ENCODE assay signal across 19 cellular contexts in the genomic region with DNA sequence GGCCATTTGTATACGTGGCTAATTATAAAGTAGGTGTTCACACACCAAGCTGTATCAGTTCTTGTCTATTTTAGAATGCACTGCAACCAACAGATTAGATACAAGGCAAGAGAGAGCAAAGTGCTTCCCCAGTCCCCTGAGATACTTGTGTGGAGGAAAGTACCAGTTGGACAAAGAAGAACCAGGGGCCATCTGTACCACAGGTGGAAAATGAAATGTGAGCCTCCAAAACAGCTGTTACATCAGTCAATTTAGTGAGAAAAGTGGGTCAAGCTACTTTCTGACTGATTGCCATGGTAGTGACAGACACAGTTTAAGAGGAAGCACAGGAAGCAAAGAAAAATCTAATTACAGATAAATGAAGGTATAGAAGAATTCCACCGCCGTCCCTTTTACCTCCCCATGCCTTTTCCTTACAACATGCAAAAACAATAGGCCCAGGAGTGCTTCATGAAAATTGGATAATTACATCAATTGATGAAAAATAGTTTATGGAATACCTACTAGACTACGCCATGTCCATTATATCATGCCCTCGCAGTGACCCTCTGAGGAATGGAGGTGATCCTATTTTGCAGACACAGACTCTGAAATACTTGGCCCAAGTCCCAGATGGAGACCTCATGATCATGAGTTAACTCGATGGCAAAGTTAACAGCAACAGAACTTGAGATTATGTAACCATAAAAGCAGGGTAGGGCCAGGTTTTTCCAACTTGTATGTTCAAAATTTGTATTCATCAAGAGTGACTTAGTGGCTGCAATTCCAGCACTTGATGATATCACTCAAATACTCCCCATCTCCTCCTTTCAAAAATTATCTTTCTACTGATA. TPM values are rescaled to one million over a fixed set of nuclear protein-coding genes. Genes with fewer than 3 reads are reported as not detected.
DNase-seq lines count a peak whose midpoint lies in the region; ATAC-seq and TF ChIP-seq lines count a peak whose summit lies in the region.
"Had no signal": no experiment of that assay in that cellular context is flagged by ENCODE, and none has a peak within 500 bp of the region (broad histone marks: within the 10 kb centered on the region; RNA-seq: fewer than 3 reads in every experiment).

No MANE protein-coding gene starts in this region.

- WGBS in sigmoid colon, 2 donors, result 56 to 64% methylated on average over 6 of the region's 6 CpGs

- H3K36me3 ChIP-seq in sigmoid colon, result no peaks in the 10 kb centered on the region
- no peaks in the 10 kb centered on the region for H3K36me3 ChIP-seq in osteoblast (ENCODE audit: insufficient read depth, low read length)
- no peaks in the 10 kb centered on the region for H3K36me3 ChIP-seq in colonic mucosa
- H3K36me3 ChIP-seq: uterus had no signal

- H3K4me1 Mint-ChIP-seq in glutamatergic neuron (ENCODE audit: low read depth, unreplicated experiment), result peaks cover 42% of the 10 kb centered on the region
- H3K4me1 Mint-ChIP-seq: activated naive CD4-positive, alpha-beta T cell treated with anti-CD3 and anti-CD28 coated beads, Interleukin-2, amount 10 ng/mL, durations not matched to agents 7 days and 5 days had no signal

- peaks cover 7% of the 10 kb centered on the region for H3K9me3 Mint-ChIP-seq in glutamatergic neuron (ENCODE audit: unreplicated experiment)
- H3K9me3 Mint-ChIP-seq: activated naive CD4-positive, alpha-beta T cell treated with anti-CD3 and anti-CD28 coated beads, Interleukin-2, amount 10 ng/mL, durations not matched to agents 7 days and 5 days had no signal

- no peak for TF ChIP-seq EP300 in sigmoid colon (IDR thresholded peaks at IDR 0.05)

- H3K4me2 ChIP-seq in osteoblast (ENCODE audit: insufficient read depth, low read length), result no peak overlapping the region

- TF ChIP-seq CTCF in glutamatergic neuron (IDR thresholded peaks at IDR 0.05; ENCODE audit: partially characterized antibody, unreplicated experiment), result no peak
- no peak for TF ChIP-seq CTCF in sigmoid colon (IDR thresholded peaks at IDR 0.05)
- TF ChIP-seq CTCF in osteoblast (IDR thresholded peaks at IDR 0.05; ENCODE audit: extremely low read depth, low read depth, low read length), result no peak
- TF ChIP-seq CTCF in colonic mucosa (IDR thresholded peaks at IDR 0.05), result no peak

- TF ChIP-seq POLR2A in sigmoid colon (IDR thresholded peaks at IDR 0.05), result no peak

- intact Hi-C loops in sigmoid colon (cut with DNase I) (loop anchor here (10.0 kb wide), 1 partner anchor 203 kb away; the partner anchor contains the start of gene SMS), colonic mucosa (cut with DNase I) (no loop called here)

- no peak for ATAC-seq in GM21786 (IDR thresholded peaks at IDR 0.05; ENCODE audit: unreplicated experiment)

- no peaks in the 10 kb centered on the region for H4K20me1 ChIP-seq in osteoblast (ENCODE audit: insufficient read depth, low read length)

- no peaks in the 10 kb centered on the region for H3K36me3 Mint-ChIP-seq in glutamatergic neuron (ENCODE audit: unreplicated experiment)
- H3K36me3 Mint-ChIP-seq: activated naive CD4-positive, alpha-beta T cell treated with anti-CD3 and anti-CD28 coated beads, Interleukin-2, amount 10 ng/mL, durations not matched to agents 7 days and 5 days had no signal

- H3K27me3 ChIP-seq in sigmoid colon (no peaks in the 10 kb centered on the region), osteoblast (ENCODE audit: insufficient read depth, low read length) (no peaks in the 10 kb centered on the region), colonic mucosa (no peaks in the 10 kb centered on the region)
- H3K27me3 ChIP-seq: uterus had no signal

- H3K27ac ChIP-seq in sigmoid colon (peak overlapping the region in 1 of 4 donors; percentile 14), osteoblast (ENCODE audit: low read depth, low read length) (no peak overlapping the region), colonic mucosa (no peak overlapping the region)
- H3K27ac ChIP-seq: GM23248, uterus had no signal

- H2AFZ ChIP-seq in osteoblast (ENCODE audit: low read length), result no peak overlapping the region
- H2AFZ ChIP-seq: GM23248 had no signal

- H3K9me3 ChIP-seq in sigmoid colon (no peaks in the 10 kb centered on the region), osteoblast (ENCODE audit: low read depth, low read length) (no peaks in the 10 kb centered on the region), colonic mucosa (no peaks in the 10 kb centered on the region)
- H3K9me3 ChIP-seq: uterus had no signal

- H3K27ac Mint-ChIP-seq in glutamatergic neuron (ENCODE audit: unreplicated experiment), result peak overlapping the region; percentile 83
- H3K27ac Mint-ChIP-seq: activated naive CD4-positive, alpha-beta T cell treated with anti-CD3 and anti-CD28 coated beads, Interleukin-2, amount 10 ng/mL, durations not matched to agents 7 days and 5 days had no signal

- H3K4me1 ChIP-seq in sigmoid colon, result peaks cover 0 to 21% (median 2%) of the 10 kb centered on the region in 4 donors
- no peaks in the 10 kb centered on the region for H3K4me1 ChIP-seq in osteoblast (ENCODE audit: insufficient read depth, low read length)
- no peaks in the 10 kb centered on the region for H3K4me1 ChIP-seq in colonic mucosa
- H3K4me1 ChIP-seq: uterus had no signal

- peaks cover 6% of the 10 kb centered on the region for H3K27me3 Mint-ChIP-seq in glutamatergic neuron (ENCODE audit: unreplicated experiment)

- peak overlapping the region; percentile 59 for H3K4me3 Mint-ChIP-seq in glutamatergic neuron (ENCODE audit: unreplicated experiment)
- H3K4me3 Mint-ChIP-seq: activated naive CD4-positive, alpha-beta T cell treated with anti-CD3 and anti-CD28 coated beads, Interleukin-2, amount 10 ng/mL, durations not matched to agents 7 days and 5 days had no signal

- H3K9ac ChIP-seq in colonic mucosa (ENCODE audit: low read depth in 2 of 2, low read length in 2 of 2), result no peak overlapping the region
- H3K9ac ChIP-seq: GM23248 had no signal

- no peaks in the 10 kb centered on the region for H3K79me2 ChIP-seq in osteoblast (ENCODE audit: insufficient read depth, low read length)

- peak; percentile 67 for DNase-seq in NCI-H748 (lab: John Stamatoyannopoulos, UW; ENCODE audit: unreplicated experiment)
- no peak for DNase-seq in NCI-H748 treated with DMSO at 0.1 percent for 48 hours (lab: John Stamatoyannopoulos, UW)
- peak; percentile 91 for DNase-seq in NCI-H2171 treated with DMSO at 0.1 percent for 48 hours (lab: John Stamatoyannopoulos, UW)
- no peak for DNase-seq in glutamatergic neuron
- peak; percentile 67 for DNase-seq in sigmoid colon
- no peak for DNase-seq in osteoblast (ENCODE audit: insufficient read length, low spot score, missing footprints)
- no peak for DNase-seq in colonic mucosa
- DNase-seq: activated naive CD4-positive, alpha-beta T cell treated with anti-CD3 and anti-CD28 coated beads, Interleukin-2, amount 10 ng/mL, durations not matched to agents 7 days and 5 days; cerebellar nuclear complex; DMS79 treated with DMSO at 0.1 percent for 48 hours; GM23248; Kasumi-1; NK-92 treated with Interleukin-12 subunit alpha and Interleukin-12 subunit beta, amount 100 ng/mL, for 24 hours; nucleus accumbens; SHP77 treated with DMSO at 0.1 percent for 48 hours; uterus had no signal

- no peak overlapping the region for H3K4me3 ChIP-seq in sigmoid colon
- H3K4me3 ChIP-seq in osteoblast (ENCODE audit: insufficient read depth, low read length), result no peak overlapping the region
- H3K4me3 ChIP-seq in colonic mucosa, result no peak overlapping the region
- H3K4me3 ChIP-seq: GM23248, uterus had no signal

RNA-seq across cellular contexts. Expression of gene SMPX, which starts 15.8 kb away (rescaled TPM):
- total RNA-seq in glutamatergic neuron (ENCODE audit: unreplicated experiment) (not detected), sigmoid colon (100 to 1,000 TPM in 1 of 4 donors, 10 to 100 TPM in 3; 23.4 to 111 (median 31.9) TPM), osteoblast (not detected in 2 replicates), colonic mucosa (1 to 10 TPM in 1 of 2 donors, not detected in 1; 2.4 TPM)
- polyA plus RNA-seq in sigmoid colon, result 1 to 10 TPM in 1 of 3 donors, under 1 TPM in 1, not detected in 1; 0.89 to 4.8 TPM
- total RNA-seq: GM23248, lung microvascular endothelial cell had no signal
- polyA plus RNA-seq: AG04450, GM23248 had no signal

Comparison
In these comparisons a context has a peak if more than half of its experiments do, and no peak if none do; other contexts are left out.
1. DNase-seq: peak in NCI-H748 (single experiment), NCI-H2171 treated with DMSO at 0.1 percent for 48 hours (single experiment) and sigmoid colon (single experiment); none in NCI-H748 treated with DMSO at 0.1 percent for 48 hours (single experiment), glutamatergic neuron (single experiment), osteoblast (single experiment) and colonic mucosa (single experiment).
2. RNA of gene SMPX, which starts 15.8 kb away (total RNA-seq): 23.4 to 111 TPM in sigmoid colon; 2.4 TPM in colonic mucosa, not detected in glutamatergic neuron (single experiment) and not detected in osteoblast; every median in the first group is over 4 times any median in the second.